ENCODE assay signal across 8 cellular contexts in genomic region chr5:79611046-79611829, GRCh38. TPM values are rescaled to one million over a fixed set of nuclear protein-coding genes. Genes with fewer than 3 reads are reported as not detected.
DNase-seq lines count a peak whose midpoint lies in the region; TF ChIP-seq lines count a peak whose summit lies in the region.

No MANE protein-coding gene starts in this region.

- H3K27ac ChIP-seq in BLaER1 = peak overlapping the region; percentile 91
- no peak overlapping the region for H3K27ac ChIP-seq in OCI-LY1 (ENCODE audit: low read depth, low read length, poor library complexity, severe bottlenecking)
- peak overlapping the region; percentile 93 for H3K27ac ChIP-seq in neural progenitor cell

- H3K36me3 ChIP-seq in BLaER1 (peaks cover 15% of the 10 kb centered on the region), OCI-LY1 (ENCODE audit: insufficient read depth, low read length) (peaks cover 25% of the 10 kb centered on the region), neural progenitor cell (peaks cover 4% of the 10 kb centered on the region)

- H3K4me1 ChIP-seq in BLaER1 (peaks cover 24% of the 10 kb centered on the region), OCI-LY1 (ENCODE audit: insufficient read depth, low read length, severe bottlenecking) (peaks cover 23% of the 10 kb centered on the region), neural progenitor cell (peaks cover 15% of the 10 kb centered on the region)

- H2AFZ ChIP-seq in OCI-LY1 (ENCODE audit: low read length) (no peak overlapping the region), neural progenitor cell (replicated peaks) (peak overlapping the region; percentile 93)

- H3K79me2 ChIP-seq in OCI-LY1 (ENCODE audit: insufficient read depth, low read length) (peaks cover 31% of the 10 kb centered on the region), neural progenitor cell (ENCODE audit: low read depth) (peaks cover 39% of the 10 kb centered on the region)

- peaks cover 10% of the 10 kb centered on the region for H3K9me3 ChIP-seq in BLaER1
- 0 out of 2 replicates have a peak, but pooled peaks cover 5% of the 10 kb centered on the region for H3K9me3 ChIP-seq in OCI-LY1 (ENCODE audit: low read length)
- no peaks in the 10 kb centered on the region for H3K9me3 ChIP-seq in neural progenitor cell (ENCODE audit: low read depth)

- TF ChIP-seq CTCF in OCI-LY1 (IDR thresholded peaks at IDR 0.05; ENCODE audit: low read length) (no peak), endothelial cell (IDR thresholded peaks at IDR 0.05; ENCODE audit: unreplicated experiment) (no peak), neural progenitor cell (IDR thresholded peaks at IDR 0.05) (no peak)

- H3K9me3 Mint-ChIP-seq in endothelial cell (ENCODE audit: unreplicated experiment) (no peaks in the 10 kb centered on the region), neural progenitor cell (peaks cover 8% of the 10 kb centered on the region)

- H3K27me3 Mint-ChIP-seq in endothelial cell (ENCODE audit: unreplicated experiment) (peaks cover 8% of the 10 kb centered on the region), neural progenitor cell (ENCODE audit: insufficient read depth, low read depth) (peaks cover 2% of the 10 kb centered on the region)

- peak overlapping the region; percentile 98 for H3K4me3 ChIP-seq in BLaER1
- peak overlapping the region; percentile 58 for H3K4me3 ChIP-seq in OCI-LY1 (ENCODE audit: low read depth, low read length, poor library complexity, severe bottlenecking)
- H3K4me3 ChIP-seq in neural progenitor cell = peak overlapping the region; percentile 37

- H3K4me3 Mint-ChIP-seq in endothelial cell (ENCODE audit: unreplicated experiment) (peak overlapping the region; percentile 93), neural progenitor cell (peak overlapping the region; percentile 99)

- DNase-seq in endothelial cell (ENCODE audit: low spot score) = no peak
- no peak for DNase-seq in neural progenitor cell (ENCODE audit: low spot score)
- no peak for DNase-seq in NCI-H526 (lab: John Stamatoyannopoulos, UW)
- no peak for DNase-seq in GM03348 (ENCODE audit: low spot score)
- DNase-seq in G401 (ENCODE audit: low spot score) = no peak
- no peak for DNase-seq in NCI-H2081 (lab: John Stamatoyannopoulos, UW)

- H3K9ac ChIP-seq in BLaER1 (no peak overlapping the region), OCI-LY1 (ENCODE audit: low read length) (no peak overlapping the region), neural progenitor cell (no peak overlapping the region)

- H3F3A ChIP-seq in OCI-LY1 (ENCODE audit: insufficient read depth, low read length) = no peaks in the 10 kb centered on the region
- peaks cover 27% of the 10 kb centered on the region for H3F3A ChIP-seq in neural progenitor cell (ENCODE audit: low read depth)

- H4K20me1 ChIP-seq in BLaER1 (peaks cover 17% of the 10 kb centered on the region), OCI-LY1 (ENCODE audit: insufficient read depth, low read length) (no peaks in the 10 kb centered on the region), neural progenitor cell (ENCODE audit: low read depth) (peaks cover 9% of the 10 kb centered on the region)

- H3K4me2 ChIP-seq in BLaER1 = peak overlapping the region; percentile 78
- no peak overlapping the region for H3K4me2 ChIP-seq in OCI-LY1 (ENCODE audit: low read length)
- H3K4me2 ChIP-seq in neural progenitor cell = peak overlapping the region; percentile 76

- H3K4me1 Mint-ChIP-seq in endothelial cell (ENCODE audit: unreplicated experiment) (peaks cover 19% of the 10 kb centered on the region), neural progenitor cell (peaks cover 11% of the 10 kb centered on the region)

- H3K9me2 ChIP-seq in OCI-LY1 (ENCODE audit: low read depth, low read length) = no peaks in the 10 kb centered on the region

- in situ Hi-C loops in G401 (cut with HindIII; ENCODE audit: low sequenced_read_pairs) = no loop called here

- peaks cover 8% of the 10 kb centered on the region for H3K36me3 Mint-ChIP-seq in endothelial cell (ENCODE audit: low read depth, unreplicated experiment)
- H3K36me3 Mint-ChIP-seq in neural progenitor cell = peaks cover 15% of the 10 kb centered on the region

- H3K27me3 ChIP-seq in BLaER1 (no peaks in the 10 kb centered on the region), OCI-LY1 (ENCODE audit: insufficient read depth, low read length) (no peaks in the 10 kb centered on the region), neural progenitor cell (no peaks in the 10 kb centered on the region)

- H3K27ac Mint-ChIP-seq in endothelial cell (ENCODE audit: unreplicated experiment) (peak overlapping the region; percentile 37), neural progenitor cell (peak overlapping the region; percentile 96)

RNA-seq across cellular contexts. Expression of gene TENT2, which starts 1.0 kb away (rescaled TPM):
- total RNA-seq in endothelial cell (ENCODE audit: unreplicated experiment) (53.1 TPM), neural progenitor cell (ENCODE audit: low replicate concordance) (53.2 and 75.0 TPM in 2 replicates)
- total RNA-seq in G401 (2014; rRNA removed; shearing (Covaris generic)) = 45.8 and 51.4 TPM in 2 replicates

Comparison
In these comparisons a context has a peak if more than half of its experiments do, and no peak if none do; other contexts are left out.
1. H3K4me3 ChIP-seq: peak in every context shown above with its lines; median percentile 98 in BLaER1; 58 in OCI-LY1; 37 in neural progenitor cell.